8 cellular contexts compared by ENCODE assay signal in the genomic region with DNA sequence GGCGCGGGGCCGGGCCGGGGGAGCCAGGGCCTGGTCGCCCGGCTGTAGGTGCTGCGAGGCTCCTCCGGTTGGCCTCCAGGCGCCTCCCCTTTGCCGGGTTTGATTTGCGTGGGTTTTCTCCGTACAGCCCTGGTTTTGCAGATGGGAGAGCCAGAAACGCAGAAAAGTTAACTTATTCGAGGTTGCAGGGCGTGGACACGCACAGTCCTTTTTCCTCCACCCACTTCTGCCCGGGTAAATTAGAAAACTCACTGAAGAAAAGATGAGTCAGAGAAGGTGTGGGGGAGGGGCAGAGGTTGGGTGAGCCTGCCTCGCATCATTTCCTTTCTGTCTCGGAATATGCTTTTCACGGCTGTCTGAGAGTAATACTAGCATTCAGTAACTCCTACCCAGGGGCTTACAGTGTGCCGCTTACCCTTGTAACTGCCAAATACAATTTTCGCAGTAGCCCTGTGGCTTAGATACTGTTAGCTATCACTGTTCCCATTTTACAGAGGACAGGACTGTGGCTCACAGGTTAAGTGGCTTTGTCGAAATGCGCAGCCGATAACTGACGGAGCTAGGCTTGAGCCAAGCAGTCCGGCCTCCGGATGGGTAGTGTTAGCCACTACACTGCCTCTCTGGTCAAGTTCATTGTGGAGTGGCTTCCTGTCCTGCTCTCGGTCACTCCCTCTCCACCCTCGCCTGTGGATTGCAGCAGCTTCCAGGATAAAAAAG. TPM values are rescaled to one million over a fixed set of nuclear protein-coding genes. Genes with fewer than 3 reads are reported as not detected.
A peak's percentile ranks its signal among the peaks of the same experiment; 100 is the strongest.
DNase-seq lines count a peak whose midpoint lies in the region; ATAC-seq lines count a peak whose summit lies in the region.

No MANE protein-coding gene starts in this region.

- peak overlapping the region; percentile 94 for H3K9ac ChIP-seq in mesenchymal stem cell (ENCODE audit: low read length)

- under 1% methylated on average over 26 of the region's 30 CpGs for WGBS in mesenchymal stem cell

- peak; percentile 13 for DNase-seq in NCI-H2196 treated with DMSO at 0.1 percent for 48 hours (lab: John Stamatoyannopoulos, UW; ENCODE audit: unreplicated experiment)
- peak; percentile 92 for DNase-seq in activated CD4-positive, alpha-beta T cell treated with anti-CD3 and anti-CD28 coated beads, Interleukin-2, amount 50 U/mL, for 4 hours
- peak; percentile 92 for DNase-seq in effector CD4-positive, alpha-beta T cell
- peak; percentile 92 for DNase-seq in mesenchymal stem cell
- DNase-seq in stimulated activated CD8-positive, alpha-beta memory T cell treated with anti-CD3 and anti-CD28 coated beads, Interleukin-12 subunit alpha, Interleukin-12 subunit beta, amount 100 ng/mL, for 24 hours (ENCODE audit: extremely low read depth), result peak; percentile 82
- DNase-seq in HuH-7.5 (ENCODE audit: low spot score), result no peak

- peak overlapping the region; percentile 93 for H2BK120ac ChIP-seq in mesenchymal stem cell (ENCODE audit: low read depth, low read length)

- peak overlapping the region; percentile 74 for H3K4me2 ChIP-seq in mesenchymal stem cell (ENCODE audit: low read length, poor library complexity, severe bottlenecking)

- H3K79me1 ChIP-seq in mesenchymal stem cell (replicated peaks; ENCODE audit: low read length, poor library complexity, severe bottlenecking), result peaks cover 15% of the 10 kb centered on the region

- peak overlapping the region in 1 of 2 experiments; percentile 75 for H2BK12ac ChIP-seq in mesenchymal stem cell (ENCODE audit: low read length in 2 of 2)

- H2BK5ac ChIP-seq in mesenchymal stem cell (ENCODE audit: low read depth, low read length, poor library complexity, severe bottlenecking), result peak overlapping the region; percentile 90

- peak overlapping the region in 1 of 2 experiments; percentile 99 for H3K14ac ChIP-seq in mesenchymal stem cell (ENCODE audit: low read length in 2 of 2)

- H4K91ac ChIP-seq in mesenchymal stem cell (ENCODE audit: low read length), result peak overlapping the region; percentile 96

- peaks cover 38% of the 10 kb centered on the region for H3K4me1 ChIP-seq in mesenchymal stem cell (ENCODE audit: control insufficient read depth, insufficient read depth, low read depth, low read length)

- H4K8ac ChIP-seq in mesenchymal stem cell (ENCODE audit: low read length), result peak overlapping the region; percentile 96

- peaks cover 0 to 11% of the 10 kb centered on the region in 2 experiments for H3K27me3 ChIP-seq in mesenchymal stem cell (ENCODE audit: control insufficient read depth in 1 of 2, insufficient read depth in 1 of 2, low read length in 2 of 2)

- H3K23ac ChIP-seq in mesenchymal stem cell (ENCODE audit: low read length in 2 of 2), result peak overlapping the region in 1 of 2 experiments; percentile 6

- H3K27ac ChIP-seq in mesenchymal stem cell (ENCODE audit: low read length, poor library complexity, severe bottlenecking), result peak overlapping the region; percentile 86

- peak; percentile 30 for ATAC-seq in GM18498 (IDR thresholded peaks at IDR 0.05; ENCODE audit: unreplicated experiment)
- peak; percentile 24 for ATAC-seq in HG02642 (IDR thresholded peaks at IDR 0.05; ENCODE audit: poor library complexity, unreplicated experiment)

- peak overlapping the region; percentile 70 for H2AFZ ChIP-seq in mesenchymal stem cell (ENCODE audit: low read depth, low read length)

- H3K4ac ChIP-seq in mesenchymal stem cell (ENCODE audit: low read depth in 1 of 2, low read length in 2 of 2), result peak overlapping the region; percentile 99 to 100

- H2AK5ac ChIP-seq in mesenchymal stem cell (ENCODE audit: low read length, severe bottlenecking), result peak overlapping the region; percentile 21

- peak overlapping the region; percentile 98 for H3K18ac ChIP-seq in mesenchymal stem cell (ENCODE audit: low read depth in 1 of 2, low read length in 2 of 2)

- peak overlapping the region; percentile 88 to 93 for H3K4me3 ChIP-seq in mesenchymal stem cell (ENCODE audit: insufficient read depth in 1 of 2, low read depth in 1 of 2, low read length in 2 of 2)

- peaks cover 40 to 41% of the 10 kb centered on the region in 2 experiments for H3K36me3 ChIP-seq in mesenchymal stem cell (ENCODE audit: control insufficient read depth in 1 of 2, insufficient read depth in 2 of 2, low read depth in 1 of 2, low read length in 2 of 2)

- no peaks in the 10 kb centered on the region for H3K9me3 ChIP-seq in mesenchymal stem cell (ENCODE audit: control insufficient read depth, low read length)

- H2BK15ac ChIP-seq in mesenchymal stem cell (ENCODE audit: low read depth, poor library complexity, severe bottlenecking), result peak overlapping the region; percentile 75

RNA-seq across cellular contexts. Expression of gene FADD, which starts 0.8 kb away (rescaled TPM):
- 30.7 TPM for polyA plus RNA-seq in mesenchymal stem cell (2013, experiment 1 of 2)
- polyA plus RNA-seq in mesenchymal stem cell (2013, experiment 2 of 2), result 31.4 TPM
